Comparison of ENCODE assay signal across 1 cellular context in the genomic region with DNA sequence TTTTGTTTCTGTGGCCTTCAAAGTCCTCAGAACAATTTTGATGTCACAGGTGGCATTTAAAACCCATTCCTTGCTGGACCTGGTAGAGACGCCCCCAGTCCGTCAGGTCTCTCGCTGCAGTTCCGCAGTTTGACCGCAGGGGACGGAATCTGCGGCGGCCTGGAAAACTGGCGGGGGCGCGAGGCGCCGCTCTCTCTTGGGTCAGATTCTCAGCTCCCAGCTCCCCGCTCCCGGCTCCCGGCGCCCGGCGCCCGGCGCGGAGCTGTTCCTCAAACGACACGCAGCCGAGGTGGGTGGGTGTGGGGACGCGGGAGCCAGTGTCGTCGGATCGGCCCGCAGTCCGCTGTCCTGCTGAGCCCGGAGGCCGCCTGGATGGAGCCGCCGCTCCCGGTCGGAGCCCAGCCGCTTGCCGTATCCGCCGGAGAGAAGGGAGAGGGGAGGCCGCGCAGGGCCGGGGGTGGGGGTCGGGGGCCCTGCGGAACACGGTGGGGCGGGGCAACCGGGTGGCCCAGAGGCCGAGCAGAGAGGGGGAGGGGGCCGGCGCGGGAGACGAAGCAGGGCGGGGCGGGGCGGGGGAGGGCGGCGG.
A peak's percentile ranks its signal among the peaks of the same experiment; 100 is the strongest.
TF ChIP-seq lines count a peak whose summit lies in the region.

A gene (plus strand): TSS at position 192 of the 586 bp plus-strand sequence. CDS start 181 bp downstream, at position 373.

TF ChIP-seq in SK-N-SH, 30 proteins besides CTCF, POLR2A, EP300 and RAD21 (continued from another document):
- TF ChIP-seq YY1 (IDR thresholded peaks at IDR 0.05; ENCODE audit: low read depth) (peak; percentile 59; the same call in 1 of the 2 replicates), NRF1 (IDR thresholded peaks at IDR 0.05; ENCODE audit: low read depth, low read length) (no peak), POLR2AphosphoS5 (IDR thresholded peaks at IDR 0.05; ENCODE audit: low read depth, low read length) (peak; percentile 34; the same call in 1 of the 2 replicates), RCOR1 (IDR thresholded peaks at IDR 0.05; ENCODE audit: low read length) (0 out of 2 replicates have a peak, but pooled peaks have one; percentile 30), MXI1 (IDR thresholded peaks at IDR 0.05; ENCODE audit: low read depth, low read length) (no peak; the same call in 1 of the 2 replicates), EZH2phosphoT487 (IDR thresholded peaks at IDR 0.05; ENCODE audit: borderline replicate concordance, low read depth) (no peak), SIN3A (IDR thresholded peaks at IDR 0.05; ENCODE audit: borderline replicate concordance, low read depth, low read length) (peak; percentile 75; the same call in 1 of the 2 replicates), RFX5 (IDR thresholded peaks at IDR 0.05; ENCODE audit: low read length) (no peak), JUND (IDR thresholded peaks at IDR 0.05) (no peak), MEF2A (IDR thresholded peaks at IDR 0.05; ENCODE audit: borderline replicate concordance, low read depth) (no peak), TEAD4 (IDR thresholded peaks at IDR 0.05; ENCODE audit: borderline replicate concordance, insufficient read depth) (no peak), GATA2 (CRISPR knock-in tag; IDR thresholded peaks at IDR 0.05) (no peak), GABPA (IDR thresholded peaks at IDR 0.05; ENCODE audit: low read depth) (no peak), TAF1 (IDR thresholded peaks at IDR 0.05; ENCODE audit: borderline replicate concordance, low read depth, low read length) (peak; percentile 50; the same call in 1 of the 2 replicates)
- TF ChIP-seq, protein P1, sequence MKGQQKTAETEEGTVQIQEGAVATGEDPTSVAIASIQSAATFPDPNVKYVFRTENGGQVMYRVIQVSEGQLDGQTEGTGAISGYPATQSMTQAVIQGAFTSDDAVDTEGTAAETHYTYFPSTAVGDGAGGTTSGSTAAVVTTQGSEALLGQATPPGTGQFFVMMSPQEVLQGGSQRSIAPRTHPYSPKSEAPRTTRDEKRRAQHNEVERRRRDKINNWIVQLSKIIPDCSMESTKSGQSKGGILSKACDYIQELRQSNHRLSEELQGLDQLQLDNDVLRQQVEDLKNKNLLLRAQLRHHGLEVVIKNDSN (IDR thresholded peaks at IDR 0.05; ENCODE audit: borderline replicate concordance, low read depth): no peak
- TF ChIP-seq, protein P2, sequence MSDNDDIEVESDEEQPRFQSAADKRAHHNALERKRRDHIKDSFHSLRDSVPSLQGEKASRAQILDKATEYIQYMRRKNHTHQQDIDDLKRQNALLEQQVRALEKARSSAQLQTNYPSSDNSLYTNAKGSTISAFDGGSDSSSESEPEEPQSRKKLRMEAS (IDR thresholded peaks at IDR 0.05; ENCODE audit: low read depth): no peak
- TF ChIP-seq, protein P3, sequence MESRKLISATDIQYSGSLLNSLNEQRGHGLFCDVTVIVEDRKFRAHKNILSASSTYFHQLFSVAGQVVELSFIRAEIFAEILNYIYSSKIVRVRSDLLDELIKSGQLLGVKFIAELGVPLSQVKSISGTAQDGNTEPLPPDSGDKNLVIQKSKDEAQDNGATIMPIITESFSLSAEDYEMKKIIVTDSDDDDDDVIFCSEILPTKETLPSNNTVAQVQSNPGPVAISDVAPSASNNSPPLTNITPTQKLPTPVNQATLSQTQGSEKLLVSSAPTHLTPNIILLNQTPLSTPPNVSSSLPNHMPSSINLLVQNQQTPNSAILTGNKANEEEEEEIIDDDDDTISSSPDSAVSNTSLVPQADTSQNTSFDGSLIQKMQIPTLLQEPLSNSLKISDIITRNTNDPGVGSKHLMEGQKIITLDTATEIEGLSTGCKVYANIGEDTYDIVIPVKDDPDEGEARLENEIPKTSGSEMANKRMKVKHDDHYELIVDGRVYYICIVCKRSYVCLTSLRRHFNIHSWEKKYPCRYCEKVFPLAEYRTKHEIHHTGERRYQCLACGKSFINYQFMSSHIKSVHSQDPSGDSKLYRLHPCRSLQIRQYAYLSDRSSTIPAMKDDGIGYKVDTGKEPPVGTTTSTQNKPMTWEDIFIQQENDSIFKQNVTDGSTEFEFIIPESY (IDR thresholded peaks at IDR 0.05; ENCODE audit: borderline replicate concordance, low read depth): no peak
